ENCODE assay signal across 16 cellular contexts in genomic region chr1:37167479-37167878, GRCh38.
"Had no signal": no experiment of that assay in that cellular context is flagged by ENCODE, and none has a peak within 500 bp of the region (broad histone marks: within the 10 kb centered on the region; RNA-seq: fewer than 3 reads in every experiment).

No MANE protein-coding gene starts in this region.

- DNase-seq: activated CD4-positive, alpha-beta T cell treated with anti-CD3 and anti-CD28 coated beads, Interleukin-2, amount 10 ng/mL, durations not matched to agents 7 days and 5 days; activated CD4-positive, CD25-positive, alpha-beta regulatory T cell treated with anti-CD3 and anti-CD28 coated beads, Interleukin-2, amount 50 U/mL, for 72 hours; activated CD8-positive, alpha-beta T cell treated with anti-CD3 and anti-CD28 coated beads for 36 hours; activated gamma-delta T cell treated with Interleukin-2 at 50 U/mL for 16 hours; anterior cingulate cortex; head of caudate nucleus; hypothalamus; left ventricle myocardium inferior; midbrain; stimulated activated CD4-positive, alpha-beta T cell treated with anti-CD3 and anti-CD28 coated beads, Interleukin-2, amount 100 ng/mL, for 48 hours; stimulated activated CD8-positive, alpha-beta memory T cell treated with anti-CD3 and anti-CD28 coated beads, Interleukin-4, amount 100 ng/mL, for 48 hours; stimulated activated naive B cell treated with anti-CD40 and anti-IgM and Interleukin-4, amounts not matched to agents 10 μg/mL and 1 μg/mL and 100 μg/mL, for 72 hours; transverse colon; WERI-Rb-1 had no signal

- ATAC-seq: activated CD8-positive, alpha-beta T cell treated with anti-CD3 and anti-CD28 coated beads for 36 hours; gastroesophageal sphincter; natural killer cell treated with Interleukin-12 subunit alpha and Interleukin-12 subunit beta and Interleukin-15 and Interleukin-18, amount 100 ng/mL, for 72 hours; stimulated activated naive B cell treated with anti-CD40 and anti-IgM and Interleukin-4, amounts not matched to agents 10 μg/mL and 1 μg/mL and 100 μg/mL, for 72 hours had no signal
